8 cellular contexts compared by ENCODE assay signal in the genomic region with DNA sequence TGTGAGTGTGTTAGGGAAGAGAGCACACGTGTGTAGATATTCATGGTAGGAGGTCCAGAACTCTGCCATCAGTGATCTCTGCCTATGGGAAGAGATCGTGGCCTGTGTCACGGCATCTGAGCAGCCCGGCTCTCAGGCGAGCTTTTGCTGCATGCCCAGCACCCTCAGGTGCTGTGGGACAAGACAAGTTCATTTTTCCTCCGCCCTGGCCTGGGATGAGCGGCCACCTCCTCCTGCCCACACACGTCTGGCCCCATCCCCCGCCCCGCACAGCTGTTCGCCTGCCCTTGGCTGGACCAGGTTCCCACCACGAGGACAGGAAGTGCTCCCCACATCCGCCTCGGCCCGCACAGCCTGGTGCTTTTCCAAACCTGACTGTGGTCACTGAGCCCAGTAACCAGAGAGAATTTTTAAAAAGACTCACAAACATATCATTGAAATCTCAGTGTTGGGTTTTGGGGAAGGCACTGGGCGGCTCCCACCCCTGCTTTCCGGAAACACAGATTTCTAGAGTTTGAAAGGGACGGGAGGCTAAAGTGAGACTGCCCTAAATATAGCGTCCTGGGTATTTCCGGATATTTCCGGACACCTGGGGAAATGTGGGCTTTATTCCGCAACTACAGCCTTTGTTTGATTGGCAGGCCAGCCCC. TPM values are rescaled to one million over a fixed set of nuclear protein-coding genes. Genes with fewer than 3 reads are reported as not detected.
A peak's percentile ranks its signal among the peaks of the same experiment; 100 is the strongest.
DNase-seq lines count a peak whose midpoint lies in the region; ATAC-seq and TF ChIP-seq lines count a peak whose summit lies in the region.

No MANE protein-coding gene starts in this region.

- H3K9me3 Mint-ChIP-seq in chondrocyte (ENCODE audit: low read depth) = no peaks in the 10 kb centered on the region
- H3K9me3 Mint-ChIP-seq in stimulated activated memory B cell treated with anti-CD40 and anti-IgM and Interleukin-4, amounts not matched to agents 10 μg/mL and 1 μg/mL and 100 μg/mL, for 72 hours = no peaks in the 10 kb centered on the region

- peak; percentile 42 for ATAC-seq in HG03442 (IDR thresholded peaks at IDR 0.05; ENCODE audit: unreplicated experiment)
- peak; percentile 50 for ATAC-seq in stimulated activated memory B cell treated with anti-CD40 and anti-IgM and Interleukin-4, amounts not matched to agents 10 μg/mL and 1 μg/mL and 100 μg/mL, for 72 hours

- TF ChIP-seq CTCF in chondrocyte (IDR thresholded peaks at IDR 0.05) = no peak

- H3K4me3 Mint-ChIP-seq in chondrocyte (ENCODE audit: unreplicated experiment) = no peak overlapping the region
- peak overlapping the region; percentile 76 for H3K4me3 Mint-ChIP-seq in stimulated activated memory B cell treated with anti-CD40 and anti-IgM and Interleukin-4, amounts not matched to agents 10 μg/mL and 1 μg/mL and 100 μg/mL, for 72 hours

- peaks cover 13% of the 10 kb centered on the region for H3K4me1 Mint-ChIP-seq in chondrocyte (ENCODE audit: low read depth)
- peaks cover 19% of the 10 kb centered on the region for H3K4me1 Mint-ChIP-seq in stimulated activated memory B cell treated with anti-CD40 and anti-IgM and Interleukin-4, amounts not matched to agents 10 μg/mL and 1 μg/mL and 100 μg/mL, for 72 hours

- H3K27ac Mint-ChIP-seq in chondrocyte (ENCODE audit: unreplicated experiment) = no peak overlapping the region
- peak overlapping the region; percentile 86 for H3K27ac Mint-ChIP-seq in stimulated activated memory B cell treated with anti-CD40 and anti-IgM and Interleukin-4, amounts not matched to agents 10 μg/mL and 1 μg/mL and 100 μg/mL, for 72 hours

- no peaks in the 10 kb centered on the region for H3K27me3 Mint-ChIP-seq in chondrocyte (ENCODE audit: low read depth)
- H3K27me3 Mint-ChIP-seq in stimulated activated memory B cell treated with anti-CD40 and anti-IgM and Interleukin-4, amounts not matched to agents 10 μg/mL and 1 μg/mL and 100 μg/mL, for 72 hours = no peaks in the 10 kb centered on the region

- no peak overlapping the region for H3K27ac ChIP-seq in caudate nucleus (ENCODE audit: low read depth, low read length)

- no peaks in the 10 kb centered on the region for H3K36me3 Mint-ChIP-seq in chondrocyte (ENCODE audit: low read depth)
- no peaks in the 10 kb centered on the region for H3K36me3 Mint-ChIP-seq in stimulated activated memory B cell treated with anti-CD40 and anti-IgM and Interleukin-4, amounts not matched to agents 10 μg/mL and 1 μg/mL and 100 μg/mL, for 72 hours

- peak; percentile 22 for DNase-seq in stimulated activated CD4-positive, alpha-beta T cell treated with anti-CD3 and anti-CD28 coated beads, Interleukin-15, amount 100 ng/mL, for 24 hours
- DNase-seq in stimulated activated CD4-positive, alpha-beta T cell treated with anti-CD3 and anti-CD28 coated beads, Interleukin-12 subunit alpha, Interleukin-12 subunit beta, amount 100 ng/mL, for 4 hours = no peak
- DNase-seq in chondrocyte (ENCODE audit: low spot score) (peak; percentile 75), caudate nucleus (lab: John Stamatoyannopoulos, UW) (no peak), NOMO-1 treated with DMSO at 0.1 percent for 48 hours (lab: John Stamatoyannopoulos, UW; ENCODE audit: unreplicated experiment) (no peak), NCI-H2227 (lab: John Stamatoyannopoulos, UW; ENCODE audit: unreplicated experiment) (no peak)

RNA-seq across cellular contexts. Expression of gene BMP8A, which starts 18.0 kb away (rescaled TPM):
- 0.12 TPM in 1 of 3 replicates, not detected in the others for total RNA-seq in chondrocyte

Comparison
In these comparisons a context has a peak if more than half of its experiments do, and no peak if none do; other contexts are left out.
1. DNase-seq: peak in stimulated activated CD4-positive, alpha-beta T cell treated with anti-CD3 and anti-CD28 coated beads, Interleukin-15, amount 100 ng/mL, for 24 hours (single experiment) and chondrocyte (single experiment); none in stimulated activated CD4-positive, alpha-beta T cell treated with anti-CD3 and anti-CD28 coated beads, Interleukin-12 subunit alpha, Interleukin-12 subunit beta, amount 100 ng/mL, for 4 hours (single experiment), caudate nucleus (0 of 61), NOMO-1 treated with DMSO at 0.1 percent for 48 hours (single experiment) and NCI-H2227 (single experiment).